ENCODE assay signal across 1 cellular context in the genomic region with DNA sequence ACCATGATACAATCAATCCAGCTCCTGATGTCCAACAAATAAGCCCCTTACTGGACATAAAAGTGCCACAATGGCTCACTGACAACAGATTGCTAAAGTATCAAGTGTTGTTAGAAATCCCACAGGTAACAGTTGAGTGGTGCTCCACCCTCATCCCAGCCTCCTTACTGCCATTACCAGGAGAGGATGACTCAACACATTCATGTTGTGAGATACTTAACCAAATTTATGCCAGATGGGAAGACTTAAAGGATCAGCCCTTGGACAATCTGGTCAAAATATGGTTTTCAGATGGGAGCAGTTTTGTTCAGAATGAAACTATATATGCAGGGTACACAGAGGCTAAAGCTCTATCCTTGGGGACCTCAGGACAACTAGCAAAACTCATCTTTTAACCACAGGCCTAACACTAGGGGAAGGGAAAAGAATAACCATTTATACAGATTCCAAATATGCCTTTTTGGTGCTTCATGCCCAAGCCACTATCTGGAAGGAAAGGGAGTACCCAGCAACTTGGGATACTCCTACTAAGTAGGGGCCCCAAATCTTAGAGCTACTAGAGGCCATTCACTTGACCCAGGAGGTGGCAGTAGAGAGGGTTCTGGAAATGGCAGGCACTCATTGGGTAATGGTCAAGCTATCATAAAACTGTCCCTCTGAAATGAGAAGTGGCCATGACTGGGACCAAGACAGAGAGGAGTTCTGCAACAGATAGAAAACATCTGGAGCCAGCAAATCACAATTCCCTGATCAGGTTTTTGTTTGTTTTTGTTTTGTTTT.
TF ChIP-seq lines count a peak whose summit lies in the region.

No MANE protein-coding gene starts in this region.

TF ChIP-seq in K562, 482 proteins besides CTCF, POLR2A, EP300 and RAD21:
- TF ChIP-seq CCNT2 (IDR thresholded peaks at IDR 0.05; ENCODE audit: borderline replicate concordance, extremely low read depth, insufficient read length, low read depth, low read length): no peak
- TF ChIP-seq NR2F6 (CRISPR knock-in tag; IDR thresholded peaks at IDR 0.05): no peak
- no peak for TF ChIP-seq MCM5 (IDR thresholded peaks at IDR 0.05; ENCODE audit: low read depth)
- TF ChIP-seq, protein P1, sequence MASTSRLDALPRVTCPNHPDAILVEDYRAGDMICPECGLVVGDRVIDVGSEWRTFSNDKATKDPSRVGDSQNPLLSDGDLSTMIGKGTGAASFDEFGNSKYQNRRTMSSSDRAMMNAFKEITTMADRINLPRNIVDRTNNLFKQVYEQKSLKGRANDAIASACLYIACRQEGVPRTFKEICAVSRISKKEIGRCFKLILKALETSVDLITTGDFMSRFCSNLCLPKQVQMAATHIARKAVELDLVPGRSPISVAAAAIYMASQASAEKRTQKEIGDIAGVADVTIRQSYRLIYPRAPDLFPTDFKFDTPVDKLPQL (IDR thresholded peaks at IDR 0.05; ENCODE audit: extremely low read depth, insufficient read length): no peak
- no peak for TF ChIP-seq ZBED1 (IDR thresholded peaks at IDR 0.05)
- no peak for TF ChIP-seq CBX1 (IDR thresholded peaks at IDR 0.05; ENCODE audit: low read depth)
- TF ChIP-seq NBN (IDR thresholded peaks at IDR 0.05; ENCODE audit: low read depth): no peak
- TF ChIP-seq U2AF2 (optimal IDR thresholded peaks at IDR 0.05; ENCODE audit: low read depth, low read length): no peak
